In genomic region chr9:127904888-127905728, GRCh38 we compare ENCODE assay signal across 8 cellular contexts. TPM values are rescaled to one million over a fixed set of nuclear protein-coding genes. Genes with fewer than 3 reads are reported as not detected.
DNase-seq lines count a peak whose midpoint lies in the region; ATAC-seq and TF ChIP-seq lines count a peak whose summit lies in the region.

No MANE protein-coding gene starts in this region.

- H3K27me3 ChIP-seq in endocrine pancreas (ENCODE audit: control insufficient read depth, insufficient read depth, low read length): no peaks in the 10 kb centered on the region
- no peaks in the 10 kb centered on the region for H3K27me3 ChIP-seq in sigmoid colon

- TF ChIP-seq EP300 in sigmoid colon (IDR thresholded peaks at IDR 0.05): no peak

- TF ChIP-seq CTCF in sigmoid colon (IDR thresholded peaks at IDR 0.05): no peak

- TF ChIP-seq POLR2A in GM19099 (IDR thresholded peaks at IDR 0.05; ENCODE audit: extremely low read depth, insufficient read length, low read depth): peak; percentile 35
- TF ChIP-seq POLR2A in sigmoid colon (IDR thresholded peaks at IDR 0.05): peak in 1 of 2 donors; percentile 86
- no peak for TF ChIP-seq POLR2A in erythroblast (IDR thresholded peaks at IDR 0.05; ENCODE audit: low read length)

- peak; percentile 59 for DNase-seq in activated CD4-positive, alpha-beta T cell treated with anti-CD3 and anti-CD28 coated beads for 48 hours
- DNase-seq in sigmoid colon: no peak
- no peak for DNase-seq in amniotic stem cell (lab: John Stamatoyannopoulos, UW)
- no peak for DNase-seq in MV-4-11 (lab: John Stamatoyannopoulos, UW)
- DNase-seq in erythroblast (lab: John Stamatoyannopoulos, UW): no peak

- H3K9ac ChIP-seq in endocrine pancreas (ENCODE audit: control insufficient read depth, insufficient read depth, low read length): peak overlapping the region; percentile 13

- H3K4me3 ChIP-seq in endocrine pancreas (ENCODE audit: control insufficient read depth, insufficient read depth, low read length): no peak overlapping the region
- no peak overlapping the region for H3K4me3 ChIP-seq in sigmoid colon

- 27 to 45% methylated on average over 7 of the region's 7 CpGs for WGBS in sigmoid colon, 2 donors

- no peaks in the 10 kb centered on the region for H3K36me3 ChIP-seq in endocrine pancreas (ENCODE audit: control insufficient read depth, insufficient read depth, low read length)
- peaks cover 0 to 19% (median 9%) of the 10 kb centered on the region in 4 donors for H3K36me3 ChIP-seq in sigmoid colon

- intact Hi-C loops in sigmoid colon (cut with DNase I): no loop called here

- H3K27ac ChIP-seq in sigmoid colon: peak overlapping the region; percentile 53 to 72 (median 63)

- H3K4me1 ChIP-seq in endocrine pancreas (ENCODE audit: control insufficient read depth, insufficient read depth, low read length): no peaks in the 10 kb centered on the region
- H3K4me1 ChIP-seq in sigmoid colon: peaks cover 0 to 33% (median 24%) of the 10 kb centered on the region in 4 donors

- ATAC-seq in GM19328 (IDR thresholded peaks at IDR 0.05; ENCODE audit: unreplicated experiment): no peak

- H3K9me3 ChIP-seq in endocrine pancreas (ENCODE audit: control insufficient read depth, low read length): no peaks in the 10 kb centered on the region
- H3K9me3 ChIP-seq in sigmoid colon: no peaks in the 10 kb centered on the region

RNA-seq across cellular contexts. Expression of gene ST6GALNAC6, which starts 5.7 kb away (rescaled TPM):
- total RNA-seq in sigmoid colon: 100 to 1,000 TPM; 107 to 125 (median 114) TPM
- polyA plus RNA-seq in sigmoid colon: 100 to 1,000 TPM in 1 of 3 donors, 10 to 100 TPM in 2; 35.6 to 112 (median 87.1) TPM

RNA-seq across cellular contexts. Expression of gene ST6GALNAC4, which starts 11.7 kb away (rescaled TPM):
- 10 to 100 TPM; 22.8 to 27.7 (median 25.5) TPM for total RNA-seq in sigmoid colon
- polyA plus RNA-seq in sigmoid colon: 10 to 100 TPM; 25.2 to 51.1 (median 37.7) TPM

RNA-seq across cellular contexts. Expression of gene PIP5KL1, which starts 25.5 kb away (rescaled TPM):
- 1 to 10 TPM in 3 of 4 donors, under 1 TPM in 1; 0.16 to 4.2 (median 2.6) TPM for total RNA-seq in sigmoid colon
- polyA plus RNA-seq in sigmoid colon: 1 to 10 TPM in 1 of 3 donors, under 1 TPM in 1, not detected in 1; 0.70 to 1.8 TPM

RNA-seq across cellular contexts. Expression of gene AK1, which starts 27.6 kb away (rescaled TPM):
- total RNA-seq in sigmoid colon: 10 to 100 TPM; 28.8 to 73.2 (median 48.7) TPM
- polyA plus RNA-seq in sigmoid colon: 100 to 1,000 TPM in 1 of 3 donors, 10 to 100 TPM in 2; 85.9 to 254 (median 85.9) TPM

RNA-seq across cellular contexts. Expression of gene DPM2, which starts 32.5 kb away (rescaled TPM):
- total RNA-seq in sigmoid colon: 10 to 100 TPM in 2 of 4 donors, 1 to 10 TPM in 2; 6.0 to 11.9 (median 9.7) TPM
- polyA plus RNA-seq in sigmoid colon: 10 to 100 TPM; 17.3 to 41.9 (median 24.6) TPM
